30 cellular contexts compared by ENCODE assay signal in genomic region chr13:89568276-89568675, GRCh38.
"Had no signal": no experiment of that assay in that cellular context is flagged by ENCODE, and none has a peak within 500 bp of the region (broad histone marks: within the 10 kb centered on the region; RNA-seq: fewer than 3 reads in every experiment).

No MANE protein-coding gene starts in this region.

- H3K79me2 ChIP-seq: hepatocyte had no signal

- H3K4me1 ChIP-seq: esophagus squamous epithelium, gastroesophageal sphincter, neural progenitor cell, right atrium auricular region, stomach, thyroid gland, upper lobe of right lung had no signal

- FAIRE-seq: keratinocyte had no signal

- H3K27ac ChIP-seq: epithelial cell of prostate, esophagus squamous epithelium, gastroesophageal sphincter, hepatocyte, neural progenitor cell, right atrium auricular region, stomach, thyroid gland, upper lobe of right lung had no signal

- H3K27me3 ChIP-seq: esophagus squamous epithelium, gastroesophageal sphincter, hepatocyte, neural progenitor cell, right atrium auricular region, stomach, thyroid gland, upper lobe of right lung had no signal

- H3K9me3 ChIP-seq: gastroesophageal sphincter, thyroid gland, upper lobe of right lung had no signal

- H3K4me3 ChIP-seq: esophagus squamous epithelium, gastroesophageal sphincter, hepatocyte, neural progenitor cell, right atrium auricular region, smooth muscle cell, stomach, thyroid gland, upper lobe of right lung had no signal

- DNase-seq: activated CD4-positive, alpha-beta memory T cell treated with anti-CD3 and anti-CD28 coated beads for 36 hours; activated CD4-positive, alpha-beta T cell treated with anti-CD3 and anti-CD28 coated beads, Interleukin-2, amount 10 ng/mL, durations not matched to agents 24 days and 14 days; activated CD4-positive, CD25-positive, alpha-beta regulatory T cell treated with anti-CD3 and anti-CD28 coated beads, Interleukin-2, amount 50 U/mL, for 72 hours; activated CD8-positive, alpha-beta memory T cell treated with anti-CD3 and anti-CD28 coated beads, Interleukin-2, amount 50 U/mL, for 4 hours; activated effector memory CD4-positive, alpha-beta T cell treated with anti-CD3 and anti-CD28 coated beads, Interleukin-2, amount 50 U/mL, for 16 hours; activated naive CD4-positive, alpha-beta T cell treated with anti-CD3 and anti-CD28 coated beads for 36 hours; activated naive CD8-positive, alpha-beta T cell treated with anti-CD3 and anti-CD28 coated beads for 36 hours; activated T-cell treated with anti-CD3 and anti-CD28 coated beads, Interleukin-2, amount 50 U/mL, for 1 hour; amniotic stem cell; endodermal cell; esophagus squamous epithelium; left colon; mammary epithelial cell; naive thymus-derived CD8-positive, alpha-beta T cell; occipital lobe; stimulated activated CD4-positive, alpha-beta T cell treated with anti-CD3 and anti-CD28 coated beads, Interleukin-15, amount 100 ng/mL, for 24 hours; stimulated activated CD4-positive, alpha-beta T cell treated with anti-CD3 and anti-CD28 coated beads, Interleukin-2, amount 100 ng/mL, for 24 hours; stimulated activated naive B cell treated with anti-CD40 and anti-IgM and Interleukin-4, amounts not matched to agents 10 μg/mL and 1 μg/mL and 100 μg/mL, for 72 hours; stomach; SW 1271; T1000; thyroid gland; upper lobe of right lung had no signal

- H3K36me3 ChIP-seq: esophagus squamous epithelium, gastroesophageal sphincter, neural progenitor cell, right atrium auricular region, stomach, thyroid gland, upper lobe of right lung had no signal

- H3K4me2 ChIP-seq: hepatocyte, neural progenitor cell, smooth muscle cell had no signal

- H2AFZ ChIP-seq: hepatocyte, neural progenitor cell had no signal

- ATAC-seq: gastroesophageal sphincter; left colon; naive thymus-derived CD8-positive, alpha-beta T cell; stimulated activated naive B cell treated with anti-CD40 and anti-IgM and Interleukin-4, amounts not matched to agents 10 μg/mL and 1 μg/mL and 100 μg/mL, for 72 hours; upper lobe of right lung had no signal

- H3K9ac ChIP-seq: neural progenitor cell had no signal
